20 cellular contexts compared by ENCODE assay signal in genomic region chr9:15444141-15444540, GRCh38. TPM values are rescaled to one million over a fixed set of nuclear protein-coding genes. Genes with fewer than 3 reads are reported as not detected.
A peak's percentile ranks its signal among the peaks of the same experiment; 100 is the strongest.
DNase-seq lines count a peak whose midpoint lies in the region; ATAC-seq, FAIRE-seq and TF ChIP-seq lines count a peak whose summit lies in the region.
"Had no signal": no experiment of that assay in that cellular context is flagged by ENCODE, and none has a peak within 500 bp of the region (broad histone marks: within the 10 kb centered on the region; RNA-seq: fewer than 3 reads in every experiment).

No MANE protein-coding gene starts in this region.

- H2BK5ac ChIP-seq in mesendoderm (ENCODE audit: low read length) = no peak overlapping the region

- TF ChIP-seq POLR2A in GM12892 (IDR thresholded peaks at IDR 0.05; ENCODE audit: low read depth, low read length) = no peak
- TF ChIP-seq POLR2A in body of pancreas (IDR thresholded peaks at IDR 0.05) = no peak

- TF ChIP-seq CTCF in body of pancreas (IDR thresholded peaks at IDR 0.05) (no peak), brain microvascular endothelial cell (IDR thresholded peaks at IDR 0.05; ENCODE audit: low read depth, low read length, missing control alignments) (no peak)

- no peak overlapping the region for H4K5ac ChIP-seq in mesendoderm (ENCODE audit: low read length)

- peak; percentile 65 for ATAC-seq in body of pancreas
- no peak for ATAC-seq in HG03097 (IDR thresholded peaks at IDR 0.05; ENCODE audit: low FRiP score, unreplicated experiment)
- ATAC-seq: CD8-positive, alpha-beta T cell had no signal

- no peak overlapping the region for H2AK5ac ChIP-seq in mesendoderm (ENCODE audit: low read length)

- H3K9me3 ChIP-seq in body of pancreas = no peaks in the 10 kb centered on the region
- H3K9me3 ChIP-seq: Caco-2, HAP-1 had no signal

- no peak for DNase-seq in GM12892 (ENCODE audit: insufficient read length)
- DNase-seq in body of pancreas = no peak
- DNase-seq in mesendoderm = peak; percentile 11
- no peak for DNase-seq in activated naive CD4-positive, alpha-beta T cell (lab: John Stamatoyannopoulos, UW)
- DNase-seq in brain microvascular endothelial cell = no peak
- DNase-seq: CD4-positive, CD25-positive, alpha-beta regulatory T cell; CD8-positive, alpha-beta T cell; DMS153; DND-41; GOT3; HFFc6 had no signal

- H3K18ac ChIP-seq in mesendoderm (ENCODE audit: low read length) = no peak overlapping the region

- H3K27ac ChIP-seq in body of pancreas (peak overlapping the region in 1 of 4 donors; percentile 40), mesendoderm (ENCODE audit: low read depth, low read length) (no peak overlapping the region), brain microvascular endothelial cell (no peak overlapping the region)
- H3K27ac ChIP-seq: 22Rv1, BLaER1, C4-2B had no signal

- H3K27me3 ChIP-seq in body of pancreas (no peaks in the 10 kb centered on the region), mesendoderm (ENCODE audit: insufficient read depth, low read length, poor library complexity) (no peaks in the 10 kb centered on the region), brain microvascular endothelial cell (replicated peaks) (no peaks in the 10 kb centered on the region)
- H3K27me3 ChIP-seq: BLaER1 had no signal

- no peak overlapping the region for H2BK120ac ChIP-seq in mesendoderm (ENCODE audit: low read depth, low read length)

- intact Hi-C loops in body of pancreas (cut with DNase I) = no loop called here

- H3K36me3 ChIP-seq in body of pancreas (replicated peaks in 1 of 2; ENCODE audit: insufficient read depth in 1 of 2, low read depth in 2 of 2) (peaks cover 3 to 17% of the 10 kb centered on the region in 2 donors), mesendoderm (ENCODE audit: control insufficient read depth, insufficient read depth, low read length) (peaks cover 10% of the 10 kb centered on the region), brain microvascular endothelial cell (replicated peaks) (peaks cover 56% of the 10 kb centered on the region)

- 18 to 20% methylated on average over 3 of the region's 3 CpGs for WGBS in body of pancreas, 2 donors
- WGBS in mesendoderm (ENCODE audit: extremely low coverage, insufficient coverage, low lambda C conversion rate) = no CpG with 5 or more reads among the region's 3 CpGs

- H3K23ac ChIP-seq in mesendoderm (ENCODE audit: low read length) = no peak overlapping the region

- H2BK15ac ChIP-seq in mesendoderm (replicated peaks; ENCODE audit: low read depth) = no peak overlapping the region

- H3K9ac ChIP-seq in mesendoderm (ENCODE audit: low read length) = no peak overlapping the region
- H3K9ac ChIP-seq: BLaER1 had no signal

- no peak overlapping the region for H3K4me3 ChIP-seq in body of pancreas
- no peak overlapping the region for H3K4me3 ChIP-seq in mesendoderm (ENCODE audit: low read length)
- H3K4me3 ChIP-seq in brain microvascular endothelial cell (ENCODE audit: low read depth, low read length) = no peak overlapping the region
- H3K4me3 ChIP-seq: BLaER1, HAP-1 had no signal

- no peak overlapping the region for H4K8ac ChIP-seq in mesendoderm (ENCODE audit: low read depth, low read length)

- no peak overlapping the region for H3K56ac ChIP-seq in mesendoderm (ENCODE audit: low read length)

- FAIRE-seq in GM12892 (lab: Jason Lieb, UNC) = peak; percentile 48
- FAIRE-seq: A204.1, G401.6, H54 had no signal

- H3K79me2 ChIP-seq in mesendoderm (ENCODE audit: control insufficient read depth, insufficient read depth, low read length) = no peaks in the 10 kb centered on the region

- no peak overlapping the region for H3K4me2 ChIP-seq in mesendoderm (ENCODE audit: low read length)
- H3K4me2 ChIP-seq: BLaER1 had no signal

- H3K4me1 ChIP-seq in body of pancreas (peaks cover 17% of the 10 kb centered on the region), mesendoderm (ENCODE audit: control insufficient read depth, low read depth, low read length) (no peaks in the 10 kb centered on the region)
- H3K4me1 ChIP-seq: BLaER1, HAP-1 had no signal

- in situ Hi-C loops in brain microvascular endothelial cell (cut with HindIII; ENCODE audit: low pct_ligation_motif_present, low sequenced_read_pairs) = no loop called here

- H3K79me1 ChIP-seq in mesendoderm (ENCODE audit: low read length) = peaks cover 3% of the 10 kb centered on the region

- no peak overlapping the region for H3K4ac ChIP-seq in mesendoderm (ENCODE audit: low read depth, low read length)

RNA-seq across cellular contexts. Expression of gene SNAPC3, which starts 21.5 kb away (rescaled TPM):
- polyA plus RNA-seq in GM12892 (2012; ENCODE audit: missing spikeins) = 27.3 TPM
- 10 to 100 TPM; 21.8 to 31.6 TPM for total RNA-seq in body of pancreas
- 27.4 TPM for polyA plus RNA-seq in mesendoderm (2013, experiment 1 of 2)
- polyA plus RNA-seq in mesendoderm (2013, experiment 2 of 2) = 27.3 TPM
